ENCODE assay signal across 8 cellular contexts in genomic region chr6:158232445-158233213, GRCh38.
DNase-seq lines count a peak whose midpoint lies in the region; ATAC-seq and TF ChIP-seq lines count a peak whose summit lies in the region.

No MANE protein-coding gene starts in this region.

- H3K27ac ChIP-seq in KMS-11 (no peak overlapping the region), osteoblast (ENCODE audit: low read depth, low read length) (peak overlapping the region; percentile 66)

- DNase-seq in COR-L47 (lab: John Stamatoyannopoulos, UW) (peak; percentile 57), SK-MEL-5 (ENCODE audit: low read depth, low spot score) (peak; percentile 51), Right ventricle myocardium superior (peak; percentile 74), osteoblast (ENCODE audit: insufficient read length, low spot score, missing footprints) (peak; percentile 96), ureter (ENCODE audit: low spot score) (peak; percentile 70)
- DNase-seq in activated naive CD8-positive, alpha-beta T cell treated with anti-CD3 and anti-CD28 coated beads, Interleukin-2, amount 10 ng/mL, durations not matched to agents 7 days and 5 days, result peak; percentile 60

- H3K36me3 ChIP-seq in KMS-11 (ENCODE audit: insufficient read depth), result no peaks in the 10 kb centered on the region
- H3K36me3 ChIP-seq in osteoblast (ENCODE audit: insufficient read depth, low read length), result no peaks in the 10 kb centered on the region

- H2AFZ ChIP-seq in KMS-11 (ENCODE audit: low read depth) (peak overlapping the region; percentile 69), osteoblast (ENCODE audit: low read length) (peak overlapping the region; percentile 86)

- POLR2A ChIA-PET in activated naive CD8-positive, alpha-beta T cell treated with anti-CD3 and anti-CD28 coated beads, Interleukin-2, amount 10 ng/mL, durations not matched to agents 7 days and 5 days (lab: Charles Lee), result interaction anchor here (0.5 to 1.5 kb wide), 3 partner anchors 10 to 40 kb away, joined by 3 to 5 read pairs (median 5); no protein-coding TSS in a partner anchor

- H3K79me2 ChIP-seq in KMS-11 (ENCODE audit: insufficient read depth, low read depth) (peaks cover 48% of the 10 kb centered on the region), osteoblast (ENCODE audit: insufficient read depth, low read length) (peaks cover 45% of the 10 kb centered on the region)

- no peak for TF ChIP-seq CTCF in KMS-11 (conservative IDR thresholded peaks at IDR 0.05; ENCODE audit: low read depth, low read length)
- TF ChIP-seq CTCF in osteoblast (IDR thresholded peaks at IDR 0.05; ENCODE audit: extremely low read depth, low read depth, low read length), result no peak

- no peaks in the 10 kb centered on the region for H3K9me3 Mint-ChIP-seq in activated naive CD8-positive, alpha-beta T cell treated with anti-CD3 and anti-CD28 coated beads, Interleukin-2, amount 10 ng/mL, durations not matched to agents 7 days and 5 days

- peaks cover 5% of the 10 kb centered on the region for H3K36me3 Mint-ChIP-seq in activated naive CD8-positive, alpha-beta T cell treated with anti-CD3 and anti-CD28 coated beads, Interleukin-2, amount 10 ng/mL, durations not matched to agents 7 days and 5 days

- H4K20me1 ChIP-seq in KMS-11 (ENCODE audit: insufficient read depth) (no peaks in the 10 kb centered on the region), osteoblast (ENCODE audit: insufficient read depth, low read length) (peaks cover 28% of the 10 kb centered on the region)

- peaks cover 36% of the 10 kb centered on the region for H3K4me1 ChIP-seq in KMS-11 (ENCODE audit: low read depth, poor library complexity, severe bottlenecking)
- H3K4me1 ChIP-seq in osteoblast (ENCODE audit: insufficient read depth, low read length), result peaks cover 14% of the 10 kb centered on the region

- ATAC-seq in GM21717 (IDR thresholded peaks at IDR 0.05; ENCODE audit: unreplicated experiment), result peak; percentile 38
- ATAC-seq in activated naive CD8-positive, alpha-beta T cell treated with anti-CD3 and anti-CD28 coated beads, Interleukin-2, amount 10 ng/mL, durations not matched to agents 7 days and 5 days (ENCODE audit: low read depth), result peak; percentile 55
- peak; percentile 75 for ATAC-seq in Right ventricle myocardium superior (ENCODE audit: poor library complexity)

- H3K27ac Mint-ChIP-seq in activated naive CD8-positive, alpha-beta T cell treated with anti-CD3 and anti-CD28 coated beads, Interleukin-2, amount 10 ng/mL, durations not matched to agents 7 days and 5 days, result peak overlapping the region; percentile 78

- H3K4me2 ChIP-seq in KMS-11, result peak overlapping the region; percentile 90
- peak overlapping the region; percentile 93 for H3K4me2 ChIP-seq in osteoblast (ENCODE audit: insufficient read depth, low read length)

- no peaks in the 10 kb centered on the region for H3K27me3 Mint-ChIP-seq in activated naive CD8-positive, alpha-beta T cell treated with anti-CD3 and anti-CD28 coated beads, Interleukin-2, amount 10 ng/mL, durations not matched to agents 7 days and 5 days

- H3K27me3 ChIP-seq in KMS-11 (ENCODE audit: insufficient read depth, low read depth) (no peaks in the 10 kb centered on the region), osteoblast (ENCODE audit: insufficient read depth, low read length) (no peaks in the 10 kb centered on the region)

- in situ Hi-C loops in SK-MEL-5 (cut with HindIII; ENCODE audit: low pct_unique_long_range_greater_than_20kb, low sequenced_read_pairs), result no loop called here

- intact Hi-C loops in Right ventricle myocardium superior (cut with DNase I), result no loop called here

- no peak overlapping the region for H3K4me3 ChIP-seq in KMS-11 (IDR thresholded peaks at IDR 0.05; ENCODE audit: insufficient read depth, low read depth, low read length)
- H3K4me3 ChIP-seq in osteoblast (ENCODE audit: insufficient read depth, low read length), result peak overlapping the region; percentile 89

- peak overlapping the region; percentile 90 for H3K4me3 Mint-ChIP-seq in activated naive CD8-positive, alpha-beta T cell treated with anti-CD3 and anti-CD28 coated beads, Interleukin-2, amount 10 ng/mL, durations not matched to agents 7 days and 5 days

- H3K4me1 Mint-ChIP-seq in activated naive CD8-positive, alpha-beta T cell treated with anti-CD3 and anti-CD28 coated beads, Interleukin-2, amount 10 ng/mL, durations not matched to agents 7 days and 5 days, result peaks cover 18% of the 10 kb centered on the region

- H3K9me3 ChIP-seq in osteoblast (ENCODE audit: low read depth, low read length), result no peaks in the 10 kb centered on the region

- peak overlapping the region; percentile 60 for H3K9ac ChIP-seq in KMS-11
